9 cellular contexts compared by ENCODE assay signal in genomic region chr5:151607304-151607703, GRCh38. TPM values are rescaled to one million over a fixed set of nuclear protein-coding genes. Genes with fewer than 3 reads are reported as not detected.
"Had no signal": no experiment of that assay in that cellular context is flagged by ENCODE, and none has a peak within 500 bp of the region (broad histone marks: within the 10 kb centered on the region; RNA-seq: fewer than 3 reads in every experiment).

No MANE protein-coding gene starts in this region.

- FAIRE-seq: G401.6, GM12878, GM12891, GM12892, GM18507, GM19239 had no signal

- ATAC-seq: GM12878 had no signal

- H3K4me3 ChIP-seq: GM12878 had no signal

- DNase-seq: GDM1, GF-D8 had no signal

RNA-seq across cellular contexts. Expression of gene FAT2, which starts 16.2 kb away (rescaled TPM):
- total RNA-seq: G401 had no signal
